In genomic region chr17:2545393-2545792, GRCh38 we compare ENCODE assay signal across 26 cellular contexts. TPM values are rescaled to one million over a fixed set of nuclear protein-coding genes. Genes with fewer than 3 reads are reported as not detected.
A peak's percentile ranks its signal among the peaks of the same experiment; 100 is the strongest.
DNase-seq lines count a peak whose midpoint lies in the region; ATAC-seq, FAIRE-seq and TF ChIP-seq lines count a peak whose summit lies in the region.
"Had no signal": no experiment of that assay in that cellular context is flagged by ENCODE, and none has a peak within 500 bp of the region (broad histone marks: within the 10 kb centered on the region; RNA-seq: fewer than 3 reads in every experiment).

No MANE protein-coding gene starts in this region.

- no peak for FAIRE-seq in H54 (lab: Jason Lieb, UNC)
- FAIRE-seq: A549, GM18507, islet of Langerhans, urothelium cell line had no signal

- no peaks in the 10 kb centered on the region for H3K36me3 Mint-ChIP-seq in nephron progenitor cell (ENCODE audit: low read depth)
- H3K36me3 Mint-ChIP-seq: activated CD8-positive, alpha-beta memory T cell treated with anti-CD3 and anti-CD28 coated beads, Interleukin-2, amount 10 ng/mL, durations not matched to agents 7 days and 5 days had no signal

- DNase-seq in Right ventricle myocardium superior: peak; percentile 57
- DNase-seq in cardiac septum (ENCODE audit: low spot score): no peak
- peak in 1 of 2 donors; percentile 36 for DNase-seq in left colon
- no peak for DNase-seq in nephron progenitor cell
- DNase-seq in NCI-H510A treated with DMSO at 0.1 percent for 48 hours (lab: John Stamatoyannopoulos, UW): no peak
- no peak for DNase-seq in H54 (ENCODE audit: insufficient read length, low spot score)
- DNase-seq: activated CD4-positive, alpha-beta T cell treated with anti-CD3 and anti-CD28 coated beads for 48 hours; activated CD8-positive, alpha-beta memory T cell treated with anti-CD3 and anti-CD28 coated beads, Interleukin-2, amount 10 ng/mL, durations not matched to agents 7 days and 5 days; Caco-2; EL; hippocampal formation; IMR-90; midbrain; NCI-H1436; NCI-H2171; NCI-H526 treated with DMSO at 0.1 percent for 48 hours; SIG-M5; stimulated activated CD4-positive, alpha-beta T cell treated with anti-CD3 and anti-CD28 coated beads, Interleukin-4, amount 100 ng/mL, for 4 hours; T-helper 1 cell had no signal

- no peak overlapping the region for H3K4me3 Mint-ChIP-seq in nephron progenitor cell
- H3K4me3 Mint-ChIP-seq: activated CD8-positive, alpha-beta memory T cell treated with anti-CD3 and anti-CD28 coated beads, Interleukin-2, amount 10 ng/mL, durations not matched to agents 7 days and 5 days; neural crest cell had no signal

- no peak for TF ChIP-seq POLR2A in H54 (IDR thresholded peaks at IDR 0.05; ENCODE audit: low read depth, low read length)

- peaks cover 28% of the 10 kb centered on the region for H3K4me1 Mint-ChIP-seq in nephron progenitor cell
- H3K4me1 Mint-ChIP-seq: activated CD8-positive, alpha-beta memory T cell treated with anti-CD3 and anti-CD28 coated beads, Interleukin-2, amount 10 ng/mL, durations not matched to agents 7 days and 5 days had no signal

- peak overlapping the region; percentile 60 for H3K27ac Mint-ChIP-seq in nephron progenitor cell
- H3K27ac Mint-ChIP-seq: activated CD8-positive, alpha-beta memory T cell treated with anti-CD3 and anti-CD28 coated beads, Interleukin-2, amount 10 ng/mL, durations not matched to agents 7 days and 5 days had no signal

- intact Hi-C loops in Right ventricle myocardium superior (cut with DNase I): no loop called here
- intact Hi-C loops in cardiac septum (cut with DNase I): no loop called here
- intact Hi-C loops in left colon (cut with DNase I, micrococcal nuclease): no loop called here

- peaks cover 13% of the 10 kb centered on the region for H3K27me3 Mint-ChIP-seq in nephron progenitor cell (ENCODE audit: low read depth, poor library complexity)
- H3K27me3 Mint-ChIP-seq: activated CD8-positive, alpha-beta memory T cell treated with anti-CD3 and anti-CD28 coated beads, Interleukin-2, amount 10 ng/mL, durations not matched to agents 7 days and 5 days had no signal

- ATAC-seq in Right ventricle myocardium superior (ENCODE audit: poor library complexity) (peak; percentile 90), left colon (peak; percentile 90), HG03378 (IDR thresholded peaks at IDR 0.05; ENCODE audit: unreplicated experiment) (no peak), HG03095 (IDR thresholded peaks at IDR 0.05; ENCODE audit: unreplicated experiment) (no peak)
- ATAC-seq: A549; activated CD8-positive, alpha-beta memory T cell treated with anti-CD3 and anti-CD28 coated beads, Interleukin-2, amount 10 ng/mL, durations not matched to agents 7 days and 5 days had no signal

- TF ChIP-seq CTCF in nephron progenitor cell (IDR thresholded peaks at IDR 0.05): no peak

- H3K9me3 Mint-ChIP-seq in nephron progenitor cell: peaks cover 8% of the 10 kb centered on the region
- H3K9me3 Mint-ChIP-seq: neural crest cell had no signal

RNA-seq across cellular contexts. Expression of gene METTL16, which starts 33.7 kb away (rescaled TPM):
- total RNA-seq in Right ventricle myocardium superior (16.7 TPM), cardiac septum (25.8 TPM), left colon (10 to 100 TPM; 13.7 to 14.2 TPM)

RNA-seq across cellular contexts. Expression of gene PAFAH1B1, which starts 48.1 kb away (rescaled TPM):
- total RNA-seq in Right ventricle myocardium superior (104 TPM), cardiac septum (142 TPM), left colon (100 to 1,000 TPM; 117 to 120 TPM)

Comparison
In these comparisons a context has a peak if more than half of its experiments do, and no peak if none do; other contexts are left out.
1. ATAC-seq: peak in Right ventricle myocardium superior (single experiment) and left colon (single experiment); none in HG03378 (single experiment) and HG03095 (single experiment).